ENCODE assay signal across 8 cellular contexts in genomic region chr1:206686486-206687249, GRCh38. TPM values are rescaled to one million over a fixed set of nuclear protein-coding genes. Genes with fewer than 3 reads are reported as not detected.
DNase-seq lines count a peak whose midpoint lies in the region; ATAC-seq and TF ChIP-seq lines count a peak whose summit lies in the region.

No MANE protein-coding gene starts in this region.

- DNase-seq in GM06990 (ENCODE audit: extremely low read depth, insufficient read length), result no peak
- DNase-seq in activated CD8-positive, alpha-beta T cell treated with anti-CD3 and anti-CD28 coated beads for 36 hours, result peak; percentile 57
- DNase-seq in Ammon's horn (ENCODE audit: low spot score), result no peak
- no peak for DNase-seq in left lobe of liver (ENCODE audit: low spot score)

- peak overlapping the region; percentile 65 to 96 (median 92) for H3K9ac ChIP-seq in subcutaneous abdominal adipose tissue (ENCODE audit: low read length in 5 of 5)

- H3K4me3 ChIP-seq in GM06990 (replicated peaks; ENCODE audit: low read depth, low read length) (peak overlapping the region; percentile 89), iPS-18c (ENCODE audit: insufficient read depth, low read depth, low read length) (peak overlapping the region; percentile 83), subcutaneous abdominal adipose tissue (ENCODE audit: low read depth in 1 of 5, low read length in 5 of 5) (peak overlapping the region; percentile 81 to 94 (median 85))

- peaks cover 15 to 65% (median 51%) of the 10 kb centered on the region in 5 donors for H3K4me1 ChIP-seq in subcutaneous abdominal adipose tissue (ENCODE audit: control insufficient read depth in 5 of 5, insufficient read depth in 5 of 5, low read length in 5 of 5)

- peaks cover 3% of the 10 kb centered on the region for H3K36me3 Mint-ChIP-seq in activated CD8-positive, alpha-beta T cell treated with anti-CD3 and anti-CD28 coated beads for 36 hours (ENCODE audit: low read depth)

- intact Hi-C loops in activated CD8-positive, alpha-beta T cell treated with anti-CD3 and anti-CD28 coated beads for 36 hours (cut with micrococcal nuclease), result no loop called here

- no peaks in the 10 kb centered on the region for H3K9me3 Mint-ChIP-seq in activated CD8-positive, alpha-beta T cell treated with anti-CD3 and anti-CD28 coated beads for 36 hours

- H3K27ac Mint-ChIP-seq in activated CD8-positive, alpha-beta T cell treated with anti-CD3 and anti-CD28 coated beads for 36 hours, result peak overlapping the region; percentile 99

- POLR2A ChIA-PET in activated CD8-positive, alpha-beta T cell treated with anti-CD3 and anti-CD28 coated beads for 36 hours (lab: Charles Lee), result interaction anchor here (1.2 to 2.3 kb wide), 2 partner anchors 18 to 51 kb away, joined by 3 to 8 read pairs; partner anchors contain the start of gene DYRK3

- H3K27me3 Mint-ChIP-seq in activated CD8-positive, alpha-beta T cell treated with anti-CD3 and anti-CD28 coated beads for 36 hours, result no peaks in the 10 kb centered on the region

- peaks cover 56% of the 10 kb centered on the region for H3K4me1 Mint-ChIP-seq in activated CD8-positive, alpha-beta T cell treated with anti-CD3 and anti-CD28 coated beads for 36 hours (ENCODE audit: low read depth)

- H3K36me3 ChIP-seq in GM06990 (ENCODE audit: control insufficient read depth, insufficient read depth, low read length) (no peaks in the 10 kb centered on the region; the same call in 1 of the 2 replicates), subcutaneous abdominal adipose tissue (ENCODE audit: control insufficient read depth in 5 of 5, insufficient read depth in 5 of 5, low read length in 5 of 5) (no peaks in the 10 kb centered on the region)

- H3K4me3 Mint-ChIP-seq in activated CD8-positive, alpha-beta T cell treated with anti-CD3 and anti-CD28 coated beads for 36 hours, result peak overlapping the region; percentile 99

- H3K9me3 ChIP-seq in iPS-18c (ENCODE audit: control insufficient read depth, insufficient read depth, low read length) (peaks cover 2% of the 10 kb centered on the region), subcutaneous abdominal adipose tissue (ENCODE audit: control insufficient read depth in 5 of 5, low read length in 5 of 5) (no peaks in the 10 kb centered on the region)

- ATAC-seq in HG02759 (IDR thresholded peaks at IDR 0.05; ENCODE audit: unreplicated experiment) (peak; percentile 24), GM19467 (IDR thresholded peaks at IDR 0.05; ENCODE audit: unreplicated experiment) (no peak), left lobe of liver (no peak)
- peak; percentile 38 for ATAC-seq in activated CD8-positive, alpha-beta T cell treated with anti-CD3 and anti-CD28 coated beads for 36 hours

- H3K27me3 ChIP-seq in GM06990 (replicated peaks; ENCODE audit: control insufficient read depth, insufficient read depth, low read length) (no peaks in the 10 kb centered on the region), subcutaneous abdominal adipose tissue (ENCODE audit: control insufficient read depth in 5 of 5, insufficient read depth in 4 of 5, low read length in 5 of 5) (no peaks in the 10 kb centered on the region)

- H3K27ac ChIP-seq in subcutaneous abdominal adipose tissue (ENCODE audit: low read depth, low read length), result peak overlapping the region; percentile 95

- CTCF ChIA-PET in activated CD8-positive, alpha-beta T cell treated with anti-CD3 and anti-CD28 coated beads for 36 hours (lab: Charles Lee), result interaction anchor here (1.0 to 2.1 kb wide), 6 partner anchors 22 to 226 kb away, joined by 3 to 5 read pairs (median 4); no protein-coding TSS in a partner anchor

- no peak for TF ChIP-seq CTCF in GM06990 (IDR thresholded peaks at IDR 0.05; ENCODE audit: insufficient read depth, low read length, poor library complexity, severe bottlenecking)
- no peak for TF ChIP-seq CTCF in activated CD8-positive, alpha-beta T cell treated with anti-CD3 and anti-CD28 coated beads for 36 hours (IDR thresholded peaks at IDR 0.05)

RNA-seq across cellular contexts. Expression of gene MAPKAPK2, which starts 2.0 kb away (rescaled TPM):
- total RNA-seq in activated CD8-positive, alpha-beta T cell treated with anti-CD3 and anti-CD28 coated beads for 36 hours, result 10 to 100 TPM; 50.4 to 51.4 TPM
- 41.0 TPM for total RNA-seq in left lobe of liver

RNA-seq across cellular contexts. Expression of gene DYRK3, which starts 51.3 kb away (rescaled TPM):
- 1 to 10 TPM; 4.7 to 4.9 TPM for total RNA-seq in activated CD8-positive, alpha-beta T cell treated with anti-CD3 and anti-CD28 coated beads for 36 hours
- 4.4 TPM for total RNA-seq in left lobe of liver

Comparison
In these comparisons a context has a peak if more than half of its experiments do, and no peak if none do; other contexts are left out.
1. ATAC-seq: peak in HG02759 (single experiment) and activated CD8-positive, alpha-beta T cell treated with anti-CD3 and anti-CD28 coated beads for 36 hours (single experiment); none in GM19467 (single experiment) and left lobe of liver (single experiment).
2. Peak in every context shown above with its lines, with median percentiles within 50 percentile points of each other: H3K4me3 ChIP-seq.